ENCODE assay signal across 29 cellular contexts in genomic region chrX:7091923-7092322, GRCh38. TPM values are rescaled to one million over a fixed set of nuclear protein-coding genes. Genes with fewer than 3 reads are reported as not detected.
DNase-seq lines count a peak whose midpoint lies in the region; ATAC-seq, FAIRE-seq and TF ChIP-seq lines count a peak whose summit lies in the region.
"Had no signal": no experiment of that assay in that cellular context is flagged by ENCODE, and none has a peak within 500 bp of the region (broad histone marks: within the 10 kb centered on the region; RNA-seq: fewer than 3 reads in every experiment).

No MANE protein-coding gene starts in this region.

- no peaks in the 10 kb centered on the region for H3K9me3 Mint-ChIP-seq in Caco-2 (ENCODE audit: unreplicated experiment)
- H3K9me3 Mint-ChIP-seq: CD8-positive, alpha-beta memory T cell had no signal

- H3K9me3 ChIP-seq in Caco-2 (no peaks in the 10 kb centered on the region), kidney (ENCODE audit: control insufficient read depth in 1 of 2, low read length in 2 of 2) (no peaks in the 10 kb centered on the region)
- H3K9me3 ChIP-seq: heart right ventricle, neutrophil, prostate gland, stomach, tibial nerve had no signal

- H3K4me3 ChIP-seq in Caco-2 (ENCODE audit: low read depth, low read length) (no peak overlapping the region), kidney (ENCODE audit: low read length in 2 of 2) (no peak overlapping the region)
- H3K4me3 ChIP-seq: coronary artery, heart right ventricle, prostate gland, stomach, tibial nerve had no signal

- TF ChIP-seq CTCF in Caco-2 (IDR thresholded peaks at IDR 0.05; ENCODE audit: insufficient read depth in 1 of 2, low read depth in 1 of 2, low read length in 1 of 2, severe bottlenecking in 1 of 2, unreplicated experiment in 1 of 2): no peak
- no peak for TF ChIP-seq CTCF in kidney (IDR thresholded peaks at IDR 0.05; ENCODE audit: borderline replicate concordance, extremely low read depth, insufficient read depth)

- no peak overlapping the region for H3K9ac ChIP-seq in kidney (ENCODE audit: low read length in 2 of 2)
- H3K9ac ChIP-seq: KMS-11 had no signal

- DNase-seq in Caco-2: no peak
- DNase-seq in kidney: no peak
- DNase-seq in AML-193 (lab: John Stamatoyannopoulos, UW): no peak
- no peak for DNase-seq in left cardiac atrium
- DNase-seq in stimulated activated naive CD8-positive, alpha-beta T cell treated with anti-CD3 and anti-CD28 coated beads, Interleukin-15, Interleukin-2, amounts not matched to agents 100 U/mL and 50 U/mL, for 24 hours: no peak
- no peak for DNase-seq in SIG-M5 (lab: John Stamatoyannopoulos, UW)
- DNase-seq: activated CD8-positive, alpha-beta T cell treated with anti-CD3 and anti-CD28 coated beads, Interleukin-2, amount 10 ng/mL, durations not matched to agents 7 days and 5 days; aorta; CD8-positive, alpha-beta memory T cell; heart right ventricle; mammary epithelial cell; NCI-H1417 treated with DMSO at 0.1 percent for 48 hours; NCI-H2081 treated with DMSO at 0.1 percent for 48 hours; NCI-H226; NCI-H69; stomach had no signal

- no peaks in the 10 kb centered on the region for H3K36me3 ChIP-seq in Caco-2 (ENCODE audit: control insufficient read depth, insufficient read depth, low read length)
- no peaks in the 10 kb centered on the region for H3K36me3 ChIP-seq in kidney (ENCODE audit: control insufficient read depth in 1 of 2, insufficient read depth in 2 of 2, low read length in 2 of 2)
- H3K36me3 ChIP-seq: neutrophil, prostate gland, tibial nerve had no signal

- no peaks in the 10 kb centered on the region for H3K36me3 Mint-ChIP-seq in Caco-2 (ENCODE audit: insufficient read depth, unreplicated experiment)
- H3K36me3 Mint-ChIP-seq: activated naive CD8-positive, alpha-beta T cell had no signal

- no TSS peak for BruUV-seq in Caco-2 (replicated peaks; lab: Mats Ljungman, UMichigan)

- H3K27ac Mint-ChIP-seq in Caco-2 (ENCODE audit: unreplicated experiment): peak overlapping the region; percentile 32
- H3K27ac Mint-ChIP-seq: activated CD8-positive, alpha-beta T cell treated with anti-CD3 and anti-CD28 coated beads, Interleukin-2, amount 10 ng/mL, durations not matched to agents 7 days and 5 days; activated naive CD8-positive, alpha-beta T cell had no signal

- FAIRE-seq in kidney (lab: Jason Lieb, UNC): peak; percentile 41
- FAIRE-seq: GM18507, H54, HTR-8/SVneo, TTC549 had no signal

- H3K27me3 ChIP-seq in Caco-2 (replicated peaks; ENCODE audit: control insufficient read depth, insufficient read depth, low read length): no peaks in the 10 kb centered on the region
- H3K27me3 ChIP-seq: heart right ventricle, neutrophil, stomach, tibial nerve had no signal

- CTCF ChIA-PET in Caco-2 (lab: Charles Lee): no interaction called here

- peaks cover 22% of the 10 kb centered on the region for H3K4me1 Mint-ChIP-seq in Caco-2 (ENCODE audit: low read depth, unreplicated experiment)

- no peak overlapping the region for H3K4me3 Mint-ChIP-seq in Caco-2 (ENCODE audit: unreplicated experiment)
- H3K4me3 Mint-ChIP-seq: activated CD8-positive, alpha-beta T cell treated with anti-CD3 and anti-CD28 coated beads, Interleukin-2, amount 10 ng/mL, durations not matched to agents 7 days and 5 days; activated naive CD8-positive, alpha-beta T cell; CD8-positive, alpha-beta memory T cell had no signal

- H3K4me1 ChIP-seq in Caco-2 (peaks cover 34% of the 10 kb centered on the region), kidney (ENCODE audit: control insufficient read depth in 1 of 2, insufficient read depth in 1 of 2, low read depth in 1 of 2, low read length in 2 of 2) (no peaks in the 10 kb centered on the region)
- H3K4me1 ChIP-seq: heart right ventricle, prostate gland, tibial nerve had no signal

- H3K27ac ChIP-seq in kidney (ENCODE audit: low read depth in 2 of 2, low read length in 2 of 2): no peak overlapping the region
- H3K27ac ChIP-seq: coronary artery, heart right ventricle, KMS-11, neutrophil, prostate gland, tibial nerve had no signal

- POLR2A ChIA-PET in Caco-2 (lab: Charles Lee): no interaction called here

- ATAC-seq in GM19324 (IDR thresholded peaks at IDR 0.05; ENCODE audit: low FRiP score, unreplicated experiment): peak; percentile 43
- peak; percentile 34 for ATAC-seq in HG03354 (IDR thresholded peaks at IDR 0.05; ENCODE audit: poor library complexity, severe bottlenecking, unreplicated experiment)
- ATAC-seq in left cardiac atrium: no peak
- ATAC-seq in stimulated activated naive CD8-positive, alpha-beta T cell treated with anti-CD3 and anti-CD28 coated beads, Interleukin-15, Interleukin-2, amounts not matched to agents 100 U/mL and 50 U/mL, for 24 hours: no peak
- ATAC-seq: activated CD4-positive, CD25-positive, alpha-beta regulatory T cell treated with anti-CD3 and anti-CD28 coated beads, Interleukin-2, amount 50 U/mL, for 24 hours; activated CD8-positive, alpha-beta T cell treated with anti-CD3 and anti-CD28 coated beads, Interleukin-2, amount 10 ng/mL, durations not matched to agents 7 days and 5 days; heart right ventricle had no signal

- no peaks in the 10 kb centered on the region for H3K27me3 Mint-ChIP-seq in Caco-2 (ENCODE audit: insufficient read depth, unreplicated experiment)
- H3K27me3 Mint-ChIP-seq: activated naive CD8-positive, alpha-beta T cell; CD8-positive, alpha-beta memory T cell had no signal

- intact Hi-C loops in Caco-2 (cut with micrococcal nuclease; ENCODE audit: unreplicated experiment) (loop anchor here (1.0 to 2.0 kb wide), 2 partner anchors 127 to 719 kb away; no protein-coding TSS in a partner anchor), kidney (cut with DNase I) (no loop called here), left cardiac atrium (cut with DNase I) (no loop called here)

RNA-seq across cellular contexts. Expression of gene STS, which starts 55.6 kb away (rescaled TPM):
- 49.1 and 70.0 TPM in 2 replicates for total RNA-seq in Caco-2 (2022)
- 13.4 TPM for total RNA-seq in kidney
- 2.7 TPM for polyA plus RNA-seq in kidney (ENCODE audit: insufficient read depth, low read depth, low replicate concordance)
- total RNA-seq in left cardiac atrium: 1 to 10 TPM; 7.2 to 9.5 TPM

RNA-seq across cellular contexts. Expression of gene PUDP, which starts 56.0 kb away (rescaled TPM):
- 54.3 and 57.5 TPM in 2 replicates for total RNA-seq in Caco-2 (2022)
- total RNA-seq in kidney: 31.0 TPM
- 17.4 TPM for polyA plus RNA-seq in kidney (ENCODE audit: insufficient read depth, low read depth, low replicate concordance)
- total RNA-seq in left cardiac atrium: 10 to 100 TPM; 16.9 to 21.2 TPM

Comparison
In these comparisons a context has a peak if more than half of its experiments do, and no peak if none do; other contexts are left out.
1. ATAC-seq: peak in GM19324 (single experiment) and HG03354 (single experiment); none in left cardiac atrium (0 of 2) and stimulated activated naive CD8-positive, alpha-beta T cell treated with anti-CD3 and anti-CD28 coated beads, Interleukin-15, Interleukin-2, amounts not matched to agents 100 U/mL and 50 U/mL, for 24 hours (single experiment).